ENCODE assay signal across 2 cellular contexts in genomic region chr10:4867520-4868356, GRCh38.
TF ChIP-seq lines count a peak whose summit lies in the region.

No MANE protein-coding gene starts in this region.

TF ChIP-seq in IMR-90, 13 proteins besides CTCF, POLR2A, EP300 and RAD21:
- TF ChIP-seq RCOR1 (IDR thresholded peaks at IDR 0.05; ENCODE audit: insufficient replicate concordance, low read length) = no peak
- TF ChIP-seq NFE2L2 (IDR thresholded peaks at IDR 0.05; ENCODE audit: low read depth, low read length) = no peak
- TF ChIP-seq BHLHE40 (IDR thresholded peaks at IDR 0.05; ENCODE audit: low read depth, low read length) = no peak
- TF ChIP-seq, protein P1, sequence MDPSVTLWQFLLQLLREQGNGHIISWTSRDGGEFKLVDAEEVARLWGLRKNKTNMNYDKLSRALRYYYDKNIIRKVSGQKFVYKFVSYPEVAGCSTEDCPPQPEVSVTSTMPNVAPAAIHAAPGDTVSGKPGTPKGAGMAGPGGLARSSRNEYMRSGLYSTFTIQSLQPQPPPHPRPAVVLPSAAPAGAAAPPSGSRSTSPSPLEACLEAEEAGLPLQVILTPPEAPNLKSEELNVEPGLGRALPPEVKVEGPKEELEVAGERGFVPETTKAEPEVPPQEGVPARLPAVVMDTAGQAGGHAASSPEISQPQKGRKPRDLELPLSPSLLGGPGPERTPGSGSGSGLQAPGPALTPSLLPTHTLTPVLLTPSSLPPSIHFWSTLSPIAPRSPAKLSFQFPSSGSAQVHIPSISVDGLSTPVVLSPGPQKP (IDR thresholded peaks at IDR 0.05; ENCODE audit: borderline replicate concordance, low read depth, low read length) = no peak
- TF ChIP-seq RFX5 (IDR thresholded peaks at IDR 0.05; ENCODE audit: low read depth, low read length) = no peak
- no peak for TF ChIP-seq MAZ (IDR thresholded peaks at IDR 0.05; ENCODE audit: borderline replicate concordance, low read depth, low read length)
- no peak for TF ChIP-seq CEBPB (IDR thresholded peaks at IDR 0.05; ENCODE audit: low read depth, low read length)
- no peak for TF ChIP-seq SMC3 (IDR thresholded peaks at IDR 0.05; ENCODE audit: low read depth, low read length)
- no peak for TF ChIP-seq USF2 (IDR thresholded peaks at IDR 0.05; ENCODE audit: low read depth, low read length)
- no peak for TF ChIP-seq MXI1 (IDR thresholded peaks at IDR 0.05; ENCODE audit: borderline replicate concordance, low read depth, low read length)
- no peak for TF ChIP-seq CHD1 (IDR thresholded peaks at IDR 0.05; ENCODE audit: low read depth, low read length)
- no peak for TF ChIP-seq MAFK (IDR thresholded peaks at IDR 0.05; ENCODE audit: low read depth, low read length)
- no peak for TF ChIP-seq FOS (IDR thresholded peaks at IDR 0.05; ENCODE audit: low read depth, low read length)

TF ChIP-seq in K562, 482 proteins besides CTCF, POLR2A, EP300 and RAD21 (continues in another document):
- no peak for TF ChIP-seq ZNF764 (CRISPR knock-in tag; IDR thresholded peaks at IDR 0.05; ENCODE audit: low read depth)
- TF ChIP-seq POLR3G (IDR thresholded peaks at IDR 0.05; ENCODE audit: extremely low read depth, insufficient read length, insufficient replicate concordance) = no peak
- no peak for TF ChIP-seq MAZ (CRISPR knock-in tag; conservative IDR thresholded peaks at IDR 0.05 in 1 of 2, IDR thresholded peaks at IDR 0.05 in 1 of 2)
- TF ChIP-seq, protein P2, sequence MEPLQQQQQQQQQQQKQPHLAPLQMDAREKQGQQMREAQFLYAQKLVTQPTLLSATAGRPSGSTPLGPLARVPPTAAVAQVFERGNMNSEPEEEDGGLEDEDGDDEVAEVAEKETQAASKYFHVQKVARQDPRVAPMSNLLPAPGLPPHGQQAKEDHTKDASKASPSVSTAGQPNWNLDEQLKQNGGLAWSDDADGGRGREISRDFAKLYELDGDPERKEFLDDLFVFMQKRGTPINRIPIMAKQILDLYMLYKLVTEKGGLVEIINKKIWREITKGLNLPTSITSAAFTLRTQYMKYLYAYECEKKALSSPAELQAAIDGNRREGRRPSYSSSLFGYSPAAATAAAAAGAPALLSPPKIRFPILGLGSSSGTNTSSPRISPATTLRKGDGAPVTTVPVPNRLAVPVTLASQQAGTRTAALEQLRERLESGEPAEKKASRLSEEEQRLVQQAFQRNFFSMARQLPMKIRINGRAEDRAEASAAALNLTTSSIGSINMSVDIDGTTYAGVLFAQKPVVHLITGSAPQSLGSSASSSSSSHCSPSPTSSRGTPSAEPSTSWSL (CRISPR knock-in tag; IDR thresholded peaks at IDR 0.05; ENCODE audit: borderline replicate concordance) = no peak
- TF ChIP-seq U2AF1 (optimal IDR thresholded peaks at IDR 0.05; ENCODE audit: low read depth, low read length) = no peak
- TF ChIP-seq PCBP1 (IDR thresholded peaks at IDR 0.05; ENCODE audit: low read depth, low read length, poor library complexity, severe bottlenecking) = no peak
- no peak for TF ChIP-seq LARP7 (IDR thresholded peaks at IDR 0.05)
- TF ChIP-seq ZHX1 (conservative IDR thresholded peaks at IDR 0.05; ENCODE audit: low read length) = no peak
- TF ChIP-seq CBFA2T3 (IDR thresholded peaks at IDR 0.05) = peak; percentile 99
- no peak for TF ChIP-seq HDAC6 (IDR thresholded peaks at IDR 0.05; ENCODE audit: low read depth, low read length)
- TF ChIP-seq MXI1 (IDR thresholded peaks at IDR 0.05; ENCODE audit: low read depth, low read length) = peak; percentile 42; the same call in 1 of the 2 replicates
- no peak for TF ChIP-seq ZNF778 (CRISPR knock-in tag; IDR thresholded peaks at IDR 0.05)
- TF ChIP-seq ILF3 (IDR thresholded peaks at IDR 0.05; ENCODE audit: borderline replicate concordance) = no peak; the same call in 1 of the 2 replicates
- TF ChIP-seq, protein P3, sequence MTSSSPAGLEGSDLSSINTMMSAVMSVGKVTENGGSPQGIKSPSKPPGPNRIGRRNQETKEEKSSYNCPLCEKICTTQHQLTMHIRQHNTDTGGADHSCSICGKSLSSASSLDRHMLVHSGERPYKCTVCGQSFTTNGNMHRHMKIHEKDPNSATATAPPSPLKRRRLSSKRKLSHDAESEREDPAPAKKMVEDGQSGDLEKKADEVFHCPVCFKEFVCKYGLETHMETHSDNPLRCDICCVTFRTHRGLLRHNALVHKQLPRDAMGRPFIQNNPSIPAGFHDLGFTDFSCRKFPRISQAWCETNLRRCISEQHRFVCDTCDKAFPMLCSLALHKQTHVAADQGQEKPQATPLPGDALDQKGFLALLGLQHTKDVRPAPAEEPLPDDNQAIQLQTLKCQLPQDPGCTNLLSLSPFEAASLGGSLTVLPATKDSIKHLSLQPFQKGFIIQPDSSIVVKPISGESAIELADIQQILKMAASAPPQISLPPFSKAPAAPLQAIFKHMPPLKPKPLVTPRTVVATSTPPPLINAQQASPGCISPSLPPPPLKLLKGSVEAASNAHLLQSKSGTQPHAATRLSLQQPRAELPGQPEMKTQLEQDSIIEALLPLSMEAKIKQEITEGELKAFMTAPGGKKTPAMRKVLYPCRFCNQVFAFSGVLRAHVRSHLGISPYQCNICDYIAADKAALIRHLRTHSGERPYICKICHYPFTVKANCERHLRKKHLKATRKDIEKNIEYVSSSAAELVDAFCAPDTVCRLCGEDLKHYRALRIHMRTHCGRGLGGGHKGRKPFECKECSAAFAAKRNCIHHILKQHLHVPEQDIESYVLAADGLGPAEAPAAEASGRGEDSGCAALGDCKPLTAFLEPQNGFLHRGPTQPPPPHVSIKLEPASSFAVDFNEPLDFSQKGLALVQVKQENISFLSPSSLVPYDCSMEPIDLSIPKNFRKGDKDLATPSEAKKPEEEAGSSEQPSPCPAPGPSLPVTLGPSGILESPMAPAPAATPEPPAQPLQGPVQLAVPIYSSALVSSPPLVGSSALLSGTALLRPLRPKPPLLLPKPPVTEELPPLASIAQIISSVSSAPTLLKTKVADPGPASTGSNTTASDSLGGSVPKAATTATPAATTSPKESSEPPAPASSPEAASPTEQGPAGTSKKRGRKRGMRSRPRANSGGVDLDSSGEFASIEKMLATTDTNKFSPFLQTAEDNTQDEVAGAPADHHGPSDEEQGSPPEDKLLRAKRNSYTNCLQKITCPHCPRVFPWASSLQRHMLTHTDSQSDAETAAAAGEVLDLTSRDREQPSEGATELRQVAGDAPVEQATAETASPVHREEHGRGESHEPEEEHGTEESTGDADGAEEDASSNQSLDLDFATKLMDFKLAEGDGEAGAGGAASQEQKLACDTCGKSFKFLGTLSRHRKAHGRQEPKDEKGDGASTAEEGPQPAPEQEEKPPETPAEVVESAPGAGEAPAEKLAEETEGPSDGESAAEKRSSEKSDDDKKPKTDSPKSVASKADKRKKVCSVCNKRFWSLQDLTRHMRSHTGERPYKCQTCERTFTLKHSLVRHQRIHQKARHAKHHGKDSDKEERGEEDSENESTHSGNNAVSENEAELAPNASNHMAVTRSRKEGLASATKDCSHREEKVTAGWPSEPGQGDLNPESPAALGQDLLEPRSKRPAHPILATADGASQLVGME (CRISPR knock-in tag; IDR thresholded peaks at IDR 0.05) = no peak
- no peak for TF ChIP-seq ZNF217 (CRISPR knock-in tag; IDR thresholded peaks at IDR 0.05)
- no peak for TF ChIP-seq ZNF253 (CRISPR knock-in tag; conservative IDR thresholded peaks at IDR 0.05)
- peak; percentile 84 for TF ChIP-seq L3MBTL2 (IDR thresholded peaks at IDR 0.05)
- peak; percentile 96 for TF ChIP-seq FOXM1 (IDR thresholded peaks at IDR 0.05; ENCODE audit: low read depth)
- TF ChIP-seq FOXM1 (CRISPR knock-in tag; IDR thresholded peaks at IDR 0.05; ENCODE audit: low read depth) = no peak
- no peak for TF ChIP-seq ZNF609 (CRISPR knock-in tag; IDR thresholded peaks at IDR 0.05; ENCODE audit: borderline replicate concordance)
- TF ChIP-seq, protein P4, sequence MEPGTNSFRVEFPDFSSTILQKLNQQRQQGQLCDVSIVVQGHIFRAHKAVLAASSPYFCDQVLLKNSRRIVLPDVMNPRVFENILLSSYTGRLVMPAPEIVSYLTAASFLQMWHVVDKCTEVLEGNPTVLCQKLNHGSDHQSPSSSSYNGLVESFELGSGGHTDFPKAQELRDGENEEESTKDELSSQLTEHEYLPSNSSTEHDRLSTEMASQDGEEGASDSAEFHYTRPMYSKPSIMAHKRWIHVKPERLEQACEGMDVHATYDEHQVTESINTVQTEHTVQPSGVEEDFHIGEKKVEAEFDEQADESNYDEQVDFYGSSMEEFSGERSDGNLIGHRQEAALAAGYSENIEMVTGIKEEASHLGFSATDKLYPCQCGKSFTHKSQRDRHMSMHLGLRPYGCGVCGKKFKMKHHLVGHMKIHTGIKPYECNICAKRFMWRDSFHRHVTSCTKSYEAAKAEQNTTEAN (CRISPR knock-in tag; IDR thresholded peaks at IDR 0.05) = no peak
- no peak for TF ChIP-seq HINFP (tag; conservative IDR thresholded peaks at IDR 0.05; ENCODE audit: low read depth)
- TF ChIP-seq FOSL1 (tag; conservative IDR thresholded peaks at IDR 0.05) = peak; percentile 98
- peak; percentile 74; the same call in 1 of the 2 replicates for TF ChIP-seq PYGO2 (tag; IDR thresholded peaks at IDR 0.05)
- TF ChIP-seq RBFOX2 (IDR thresholded peaks at IDR 0.05; ENCODE audit: low read depth, low read length) = peak; percentile 10
- no peak for TF ChIP-seq NFE2L1 (tag; IDR thresholded peaks at IDR 0.05; ENCODE audit: borderline replicate concordance, low read depth)
- TF ChIP-seq MBD1 (CRISPR knock-in tag; IDR thresholded peaks at IDR 0.05) = no peak
- TF ChIP-seq SPI1 (IDR thresholded peaks at IDR 0.05; ENCODE audit: borderline replicate concordance, low read depth, low read length) = no peak
